In the genomic region with DNA sequence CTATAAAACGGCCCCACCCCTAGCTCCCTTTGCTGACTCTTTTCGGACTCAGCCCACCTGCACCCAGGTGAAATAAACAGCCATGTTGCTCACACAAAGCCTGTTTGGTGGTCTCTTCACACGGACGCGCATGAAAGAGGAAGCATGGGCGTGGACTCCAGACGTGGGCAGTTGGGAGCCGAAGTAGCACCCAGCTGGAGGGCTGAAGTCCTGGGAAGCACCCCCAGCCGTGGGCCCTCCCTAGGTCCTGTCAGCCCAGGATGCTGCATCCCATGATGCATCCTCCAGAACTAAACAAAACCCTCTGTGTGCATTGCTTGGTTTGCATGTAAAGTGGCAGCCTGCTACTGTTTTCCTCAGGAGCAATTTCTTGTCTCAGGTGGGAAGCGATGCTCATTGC, we compare ENCODE assay signal across 3 cellular contexts.
"Had no signal": no experiment of that assay in that cellular context is flagged by ENCODE, and none has a peak within 500 bp of the region (broad histone marks: within the 10 kb centered on the region; RNA-seq: fewer than 3 reads in every experiment).

No MANE protein-coding gene starts in this region.

- DNase-seq: GDM1, GF-D8 had no signal

- ATAC-seq: GM12878 had no signal

- H3K4me3 ChIP-seq: GM12878 had no signal
